14 cellular contexts compared by ENCODE assay signal in genomic region chr5:133106343-133106742, GRCh38.
"Had no signal": no experiment of that assay in that cellular context is flagged by ENCODE, and none has a peak within 500 bp of the region (broad histone marks: within the 10 kb centered on the region; RNA-seq: fewer than 3 reads in every experiment).

No MANE protein-coding gene starts in this region.

- H3K4me3 ChIP-seq: cardiac muscle cell, lower lobe of right lung, testis had no signal

- H3K27ac Mint-ChIP-seq: activated T-cell treated with anti-CD3 and anti-CD28 coated beads, Interleukin-2, amount 50 U/mL, for 24 hours; stimulated activated naive CD8-positive, alpha-beta T cell treated with anti-CD3 and anti-CD28 coated beads, Interleukin-15, Interleukin-2, amounts not matched to agents 100 ng/mL and 50 ng/mL, for 24 hours had no signal

- H3K9me3 Mint-ChIP-seq: activated T-cell treated with anti-CD3 and anti-CD28 coated beads, Interleukin-2, amount 50 U/mL, for 24 hours; natural killer cell treated with Interleukin-12 subunit alpha and Interleukin-12 subunit beta and Interleukin-15 and Interleukin-18, amount 100 ng/mL, for 72 hours; stimulated activated naive CD8-positive, alpha-beta T cell treated with anti-CD3 and anti-CD28 coated beads, Interleukin-15, Interleukin-2, amounts not matched to agents 100 ng/mL and 50 ng/mL, for 24 hours had no signal

- ATAC-seq: foreskin keratinocyte, left cardiac atrium, sciatic nerve had no signal

- H3K9me3 ChIP-seq: lower lobe of right lung, testis had no signal

- H3K4me3 Mint-ChIP-seq: activated T-cell treated with anti-CD3 and anti-CD28 coated beads, Interleukin-2, amount 50 U/mL, for 24 hours; natural killer cell treated with Interleukin-12 subunit alpha and Interleukin-12 subunit beta and Interleukin-15 and Interleukin-18, amount 100 ng/mL, for 72 hours; stimulated activated naive CD8-positive, alpha-beta T cell treated with anti-CD3 and anti-CD28 coated beads, Interleukin-15, Interleukin-2, amounts not matched to agents 100 ng/mL and 50 ng/mL, for 24 hours had no signal

- H3K27ac ChIP-seq: foreskin keratinocyte, lower lobe of right lung, testis had no signal

- H3K27me3 Mint-ChIP-seq: stimulated activated naive CD8-positive, alpha-beta T cell treated with anti-CD3 and anti-CD28 coated beads, Interleukin-15, Interleukin-2, amounts not matched to agents 100 ng/mL and 50 ng/mL, for 24 hours had no signal

- H3K27me3 ChIP-seq: cardiac muscle cell, foreskin keratinocyte, testis had no signal

- DNase-seq: activated CD4-positive, alpha-beta T cell treated with anti-CD3 and anti-CD28 coated beads, Interleukin-2, amount 50 U/mL, for 1 hour; activated CD4-positive, CD25-positive, alpha-beta regulatory T cell; activated gamma-delta T cell treated with Interleukin-2 at 50 U/mL for 16 hours; foreskin keratinocyte; left cardiac atrium; occipital lobe; stimulated activated CD4-positive, alpha-beta T cell treated with anti-CD3 and anti-CD28 coated beads, Interleukin-12 subunit alpha, Interleukin-12 subunit beta, amount 100 ng/mL, for 4 hours; testis had no signal
